In genomic region chrX:130111935-130112221, GRCh38 we compare ENCODE assay signal across 11 cellular contexts. TPM values are rescaled to one million over a fixed set of nuclear protein-coding genes. Genes with fewer than 3 reads are reported as not detected.
DNase-seq lines count a peak whose midpoint lies in the region; ATAC-seq and TF ChIP-seq lines count a peak whose summit lies in the region.
"Had no signal": no experiment of that assay in that cellular context is flagged by ENCODE, and none has a peak within 500 bp of the region (broad histone marks: within the 10 kb centered on the region; RNA-seq: fewer than 3 reads in every experiment).

No MANE protein-coding gene starts in this region.

- peak overlapping the region; percentile 79 for H3K4me2 ChIP-seq in GM23338

- no peaks in the 10 kb centered on the region for H3K27me3 ChIP-seq in CD4-positive, CD25-positive, alpha-beta regulatory T cell (ENCODE audit: control insufficient read depth, insufficient read depth, low read length)
- H3K27me3 ChIP-seq in GM23338 (ENCODE audit: insufficient read depth) = peaks cover 51% of the 10 kb centered on the region

- peak overlapping the region in 2 of 3 donors; percentile 53 to 71 for H3K27ac Mint-ChIP-seq in CD4-positive, CD25-positive, alpha-beta regulatory T cell
- H3K27ac Mint-ChIP-seq in GM23338 (no peak overlapping the region), naive B cell (no peak overlapping the region)
- no peak overlapping the region for H3K27ac Mint-ChIP-seq in activated T-helper 2 cell treated with anti-CD3 and anti-CD28 coated beads, Interferon-gamma antibody, Interleukin-2, Interleukin-4, amounts not matched to agents 10 μg/mL and 5 μg/mL and 100 μg/mL, durations not matched to agents 14 hours and 24 hours and 36 hours

- H3F3A ChIP-seq in GM23338 (replicated peaks; ENCODE audit: low read depth) = no peaks in the 10 kb centered on the region

- H3K9me2 ChIP-seq in GM23338 (ENCODE audit: insufficient read depth) = no peaks in the 10 kb centered on the region

- H3K4me3 Mint-ChIP-seq in CD4-positive, CD25-positive, alpha-beta regulatory T cell = peak overlapping the region; percentile 73 to 84 (median 77)
- H3K4me3 Mint-ChIP-seq in GM23338 = peak overlapping the region; percentile 56
- peak overlapping the region; percentile 68 for H3K4me3 Mint-ChIP-seq in activated T-helper 2 cell treated with anti-CD3 and anti-CD28 coated beads, Interferon-gamma antibody, Interleukin-2, Interleukin-4, amounts not matched to agents 10 μg/mL and 5 μg/mL and 100 μg/mL, durations not matched to agents 14 hours and 24 hours and 36 hours (ENCODE audit: low read depth)
- H3K4me3 Mint-ChIP-seq in naive B cell = peak overlapping the region; percentile 63 to 86 (median 80)

- ATAC-seq in CD4-positive, CD25-positive, alpha-beta regulatory T cell (ENCODE audit: low read depth in 2 of 2) = no peak
- ATAC-seq in GM23338 (no peak), naive B cell (ENCODE audit: low read depth in 2 of 2) (no peak), GM19463 (IDR thresholded peaks at IDR 0.05; ENCODE audit: unreplicated experiment) (no peak)

- no peak for TF ChIP-seq CTCF in GM23338 (conservative IDR thresholded peaks at IDR 0.05; ENCODE audit: low read depth in 2 of 2)

- no peaks in the 10 kb centered on the region for H3K9me3 Mint-ChIP-seq in CD4-positive, CD25-positive, alpha-beta regulatory T cell
- H3K9me3 Mint-ChIP-seq in GM23338 (no peaks in the 10 kb centered on the region), naive B cell (peaks cover 0 to 3% (median 0%) of the 10 kb centered on the region in 7 donors)
- no peaks in the 10 kb centered on the region for H3K9me3 Mint-ChIP-seq in activated T-helper 2 cell treated with anti-CD3 and anti-CD28 coated beads, Interferon-gamma antibody, Interleukin-2, Interleukin-4, amounts not matched to agents 10 μg/mL and 5 μg/mL and 100 μg/mL, durations not matched to agents 14 hours and 24 hours and 36 hours

- H3K36me3 Mint-ChIP-seq in CD4-positive, CD25-positive, alpha-beta regulatory T cell = no peaks in the 10 kb centered on the region
- no peaks in the 10 kb centered on the region for H3K36me3 Mint-ChIP-seq in GM23338 (ENCODE audit: low read depth)
- H3K36me3 Mint-ChIP-seq in activated T-helper 2 cell treated with anti-CD3 and anti-CD28 coated beads, Interferon-gamma antibody, Interleukin-2, Interleukin-4, amounts not matched to agents 10 μg/mL and 5 μg/mL and 100 μg/mL, durations not matched to agents 14 hours and 24 hours and 36 hours (ENCODE audit: low read depth) = peaks cover 10% of the 10 kb centered on the region
- no peaks in the 10 kb centered on the region for H3K36me3 Mint-ChIP-seq in naive B cell

- H3K79me2 ChIP-seq in GM23338 (replicated peaks; ENCODE audit: insufficient read depth) = no peaks in the 10 kb centered on the region

- H3K27ac ChIP-seq in CD4-positive, CD25-positive, alpha-beta regulatory T cell (ENCODE audit: insufficient read depth, low read length, poor library complexity, severe bottlenecking) = no peak overlapping the region
- H3K27ac ChIP-seq in GM23338 (ENCODE audit: low read depth) = no peak overlapping the region
- no peak overlapping the region for H3K27ac ChIP-seq in caudate nucleus (ENCODE audit: low read depth, low read length)
- H3K27ac ChIP-seq: WERI-Rb-1 had no signal

- H3K4me1 ChIP-seq in CD4-positive, CD25-positive, alpha-beta regulatory T cell (ENCODE audit: control insufficient read depth, insufficient read depth, low read length, poor library complexity, severe bottlenecking) = peaks cover 20% of the 10 kb centered on the region
- H3K4me1 ChIP-seq in GM23338 (ENCODE audit: insufficient read depth) = no peaks in the 10 kb centered on the region

- H4K20me1 ChIP-seq in GM23338 (replicated peaks; ENCODE audit: insufficient read depth) = no peaks in the 10 kb centered on the region

- no peaks in the 10 kb centered on the region for H3K9me3 ChIP-seq in CD4-positive, CD25-positive, alpha-beta regulatory T cell (ENCODE audit: control insufficient read depth in 2 of 2, low read length in 2 of 2)

- H3K4me1 Mint-ChIP-seq in CD4-positive, CD25-positive, alpha-beta regulatory T cell = peaks cover 4 to 32% (median 5%) of the 10 kb centered on the region in 4 donors
- H3K4me1 Mint-ChIP-seq in GM23338 (peaks cover 9% of the 10 kb centered on the region; the same call in 2 of the 3 replicates), naive B cell (peaks cover 12 to 33% (median 29%) of the 10 kb centered on the region in 3 donors)
- H3K4me1 Mint-ChIP-seq in activated T-helper 2 cell treated with anti-CD3 and anti-CD28 coated beads, Interferon-gamma antibody, Interleukin-2, Interleukin-4, amounts not matched to agents 10 μg/mL and 5 μg/mL and 100 μg/mL, durations not matched to agents 14 hours and 24 hours and 36 hours (ENCODE audit: low read depth) = peaks cover 28% of the 10 kb centered on the region

- H3K4me3 ChIP-seq in CD4-positive, CD25-positive, alpha-beta regulatory T cell (ENCODE audit: low read depth, low read length) = no peak overlapping the region
- peak overlapping the region; percentile 54 for H3K4me3 ChIP-seq in GM23338

- no peak for DNase-seq in CD4-positive, CD25-positive, alpha-beta regulatory T cell
- DNase-seq in GM23338 (ENCODE audit: low spot score) = no peak
- DNase-seq in activated T-helper 2 cell treated with anti-CD3 and anti-CD28 coated beads, Interferon-gamma antibody, Interleukin-2, Interleukin-4, amounts not matched to agents 10 μg/mL and 5 μg/mL and 100 μg/mL, durations not matched to agents 14 hours and 24 hours and 36 hours (ENCODE audit: low spot score) = no peak
- DNase-seq in naive B cell = no peak
- DNase-seq in NCI-H1930 (lab: John Stamatoyannopoulos, UW) = no peak
- DNase-seq in AML-193 (lab: John Stamatoyannopoulos, UW) = no peak
- DNase-seq in caudate nucleus (lab: John Stamatoyannopoulos, UW) = no peak
- DNase-seq: right cardiac atrium, SHP77, WERI-Rb-1 had no signal

- H3K36me3 ChIP-seq in CD4-positive, CD25-positive, alpha-beta regulatory T cell (ENCODE audit: control insufficient read depth, insufficient read depth, low read length) = no peaks in the 10 kb centered on the region
- H3K36me3 ChIP-seq in GM23338 (ENCODE audit: insufficient read depth) = no peaks in the 10 kb centered on the region
- H3K36me3 ChIP-seq: WERI-Rb-1 had no signal

- H3K27me3 Mint-ChIP-seq in CD4-positive, CD25-positive, alpha-beta regulatory T cell = no peaks in the 10 kb centered on the region
- H3K27me3 Mint-ChIP-seq in GM23338 (ENCODE audit: insufficient read depth, low read depth, poor library complexity) (peaks cover 30% of the 10 kb centered on the region), naive B cell (no peaks in the 10 kb centered on the region)
- H3K27me3 Mint-ChIP-seq in activated T-helper 2 cell treated with anti-CD3 and anti-CD28 coated beads, Interferon-gamma antibody, Interleukin-2, Interleukin-4, amounts not matched to agents 10 μg/mL and 5 μg/mL and 100 μg/mL, durations not matched to agents 14 hours and 24 hours and 36 hours (ENCODE audit: low read depth) = no peaks in the 10 kb centered on the region

- intact Hi-C loops in activated T-helper 2 cell treated with anti-CD3 and anti-CD28 coated beads, Interferon-gamma antibody, Interleukin-2, Interleukin-4, amounts not matched to agents 10 μg/mL and 5 μg/mL and 100 μg/mL, durations not matched to agents 14 hours and 24 hours and 36 hours (cut with micrococcal nuclease) = loop anchor here (2.0 kb wide), 2 partner anchors 25 to 53 kb away; partner anchors contain the start of gene AIFM1

- 0 out of 2 replicates have a peak overlapping the region, but pooled peaks have one; percentile 52 for H2AFZ ChIP-seq in GM23338

TF ChIP-seq in GM23338, 12 proteins besides CTCF, POLR2A, EP300 and RAD21 (continues in another document):
- TF ChIP-seq POLR2AphosphoS5 (IDR thresholded peaks at IDR 0.05; ENCODE audit: low read depth) = no peak
- no peak for TF ChIP-seq ZNF331 (CRISPR knock-in tag; IDR thresholded peaks at IDR 0.05; ENCODE audit: low read depth)
- no peak for TF ChIP-seq JUNB (IDR thresholded peaks at IDR 0.05; ENCODE audit: unreplicated experiment)
- TF ChIP-seq, protein P1, sequence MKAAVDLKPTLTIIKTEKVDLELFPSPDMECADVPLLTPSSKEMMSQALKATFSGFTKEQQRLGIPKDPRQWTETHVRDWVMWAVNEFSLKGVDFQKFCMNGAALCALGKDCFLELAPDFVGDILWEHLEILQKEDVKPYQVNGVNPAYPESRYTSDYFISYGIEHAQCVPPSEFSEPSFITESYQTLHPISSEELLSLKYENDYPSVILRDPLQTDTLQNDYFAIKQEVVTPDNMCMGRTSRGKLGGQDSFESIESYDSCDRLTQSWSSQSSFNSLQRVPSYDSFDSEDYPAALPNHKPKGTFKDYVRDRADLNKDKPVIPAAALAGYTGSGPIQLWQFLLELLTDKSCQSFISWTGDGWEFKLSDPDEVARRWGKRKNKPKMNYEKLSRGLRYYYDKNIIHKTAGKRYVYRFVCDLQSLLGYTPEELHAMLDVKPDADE (IDR thresholded peaks at IDR 0.05) = no peak

RNA-seq across cellular contexts. Expression of gene ELF4, which starts 1.6 kb away (rescaled TPM):
- total RNA-seq in CD4-positive, CD25-positive, alpha-beta regulatory T cell = 46.7 TPM
- 10 to 100 TPM; 12.1 to 15.7 (median 14.0) TPM for polyA plus RNA-seq in CD4-positive, CD25-positive, alpha-beta regulatory T cell
- 1.6 and 1.8 TPM in 2 replicates for total RNA-seq in GM23338 (2014; rRNA removed; shearing (Covaris generic))
- polyA plus RNA-seq in GM23338 (2016; fragmentation: Nextera tagmentation; extraction: Ambion mirVana) (0.42 and 0.50 TPM in 2 replicates), naive B cell (ENCODE audit: low read depth in 6 of 6) (10 to 100 TPM in 2 of 6 donors, 1 to 10 TPM in 4; 8.7 to 15.4 (median 9.7) TPM)
- 31.8 and 33.6 TPM in 2 replicates for total RNA-seq in activated T-helper 2 cell treated with anti-CD3 and anti-CD28 coated beads, Interferon-gamma antibody, Interleukin-2, Interleukin-4, amounts not matched to agents 10 μg/mL and 5 μg/mL and 100 μg/mL, durations not matched to agents 14 hours and 24 hours and 36 hours

RNA-seq across cellular contexts. Expression of gene AIFM1, which starts 53.8 kb away (rescaled TPM):
- 19.3 TPM for total RNA-seq in CD4-positive, CD25-positive, alpha-beta regulatory T cell
- 10 to 100 TPM; 26.7 to 32.0 (median 28.7) TPM for polyA plus RNA-seq in CD4-positive, CD25-positive, alpha-beta regulatory T cell
- 29.6 and 42.2 TPM in 2 replicates for total RNA-seq in GM23338 (2014; rRNA removed; shearing (Covaris generic))
- polyA plus RNA-seq in GM23338 (2016; fragmentation: Nextera tagmentation; extraction: Ambion mirVana) (47.3 and 49.3 TPM in 2 replicates), naive B cell (ENCODE audit: low read depth in 6 of 6) (10 to 100 TPM; 13.6 to 24.2 (median 20.3) TPM)
- total RNA-seq in activated T-helper 2 cell treated with anti-CD3 and anti-CD28 coated beads, Interferon-gamma antibody, Interleukin-2, Interleukin-4, amounts not matched to agents 10 μg/mL and 5 μg/mL and 100 μg/mL, durations not matched to agents 14 hours and 24 hours and 36 hours = 48.7 and 51.1 TPM in 2 replicates

RNA-seq across cellular contexts. Expression of gene RAB33A, which starts 59.9 kb away (rescaled TPM):
- total RNA-seq in CD4-positive, CD25-positive, alpha-beta regulatory T cell = 7.9 TPM
- polyA plus RNA-seq in CD4-positive, CD25-positive, alpha-beta regulatory T cell = 10 to 100 TPM; 29.0 to 33.1 (median 31.5) TPM
- total RNA-seq in GM23338 (2014; rRNA removed; shearing (Covaris generic)) = 4.9 and 6.5 TPM in 2 replicates
- 4.7 and 5.5 TPM in 2 replicates for polyA plus RNA-seq in GM23338 (2016; fragmentation: Nextera tagmentation; extraction: Ambion mirVana)
- total RNA-seq in activated T-helper 2 cell treated with anti-CD3 and anti-CD28 coated beads, Interferon-gamma antibody, Interleukin-2, Interleukin-4, amounts not matched to agents 10 μg/mL and 5 μg/mL and 100 μg/mL, durations not matched to agents 14 hours and 24 hours and 36 hours = 28.4 and 29.7 TPM in 2 replicates
- polyA plus RNA-seq in naive B cell (ENCODE audit: low read depth in 6 of 6) = 1 to 10 TPM in 4 of 6 donors, under 1 TPM in 1, not detected in 1; 0.69 to 2.2 (median 1.9) TPM

Comparison
In these comparisons a context has a peak if more than half of its experiments do, and no peak if none do; other contexts are left out.
1. H3K27ac Mint-ChIP-seq: peak in CD4-positive, CD25-positive, alpha-beta regulatory T cell (2 of 3); none in GM23338 (single experiment), activated T-helper 2 cell treated with anti-CD3 and anti-CD28 coated beads, Interferon-gamma antibody, Interleukin-2, Interleukin-4, amounts not matched to agents 10 μg/mL and 5 μg/mL and 100 μg/mL, durations not matched to agents 14 hours and 24 hours and 36 hours (single experiment) and naive B cell (0 of 6).
2. RNA of gene ELF4, which starts 1.6 kb away (total RNA-seq): 46.7 TPM in CD4-positive, CD25-positive, alpha-beta regulatory T cell (single experiment) and 31.8 to 33.6 TPM in activated T-helper 2 cell treated with anti-CD3 and anti-CD28 coated beads, Interferon-gamma antibody, Interleukin-2, Interleukin-4, amounts not matched to agents 10 μg/mL and 5 μg/mL and 100 μg/mL, durations not matched to agents 14 hours and 24 hours and 36 hours; 1.6 to 1.8 TPM in GM23338; every median in the first group is over 10 times any median in the second.
3. Peak in every context shown above with its lines, with median percentiles within 50 percentile points of each other: H3K4me3 Mint-ChIP-seq.